Comparison of ENCODE assay signal across 9 cellular contexts in the genomic region with DNA sequence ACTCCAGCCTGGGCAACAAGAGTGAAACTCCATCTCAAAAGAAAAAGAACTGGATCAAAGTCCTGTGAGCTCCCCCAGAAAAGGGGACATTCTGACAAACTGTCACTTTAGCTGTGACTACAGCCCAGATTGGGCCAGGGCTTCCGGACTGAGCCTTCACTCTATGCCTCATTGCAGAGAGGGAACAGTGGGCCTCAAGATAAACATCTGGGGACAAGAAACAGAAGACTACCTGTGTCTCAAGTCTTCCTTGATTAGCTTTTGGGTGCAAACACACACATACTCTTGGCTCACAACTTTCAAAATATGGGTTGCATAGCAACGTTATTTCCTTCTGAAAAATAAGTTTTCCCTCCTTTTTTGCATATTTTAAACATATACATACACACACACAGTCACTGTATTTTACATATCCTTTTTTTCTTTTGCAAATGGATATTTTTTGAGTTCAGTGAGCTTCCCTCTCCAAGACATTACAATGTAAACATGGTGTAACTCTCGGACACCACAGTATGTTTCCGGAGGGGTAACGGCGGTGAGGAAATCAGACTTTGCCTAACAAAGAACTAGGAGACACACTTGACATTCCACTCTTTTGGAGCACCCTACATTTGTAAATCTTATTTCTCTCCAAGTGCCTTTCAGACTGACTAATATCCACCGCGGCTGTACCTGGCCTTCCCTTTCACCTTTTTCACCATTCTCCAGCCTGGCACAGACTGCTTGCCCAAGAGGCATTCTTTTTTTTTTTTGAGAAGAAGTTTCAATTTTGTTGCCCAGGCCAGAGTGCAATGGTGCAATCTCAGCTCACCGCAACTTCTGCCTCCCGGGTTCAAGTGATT. TPM values are rescaled to one million over a fixed set of nuclear protein-coding genes. Genes with fewer than 3 reads are reported as not detected.
DNase-seq lines count a peak whose midpoint lies in the region; ATAC-seq, FAIRE-seq and TF ChIP-seq lines count a peak whose summit lies in the region.
"Had no signal": no experiment of that assay in that cellular context is flagged by ENCODE, and none has a peak within 500 bp of the region (broad histone marks: within the 10 kb centered on the region; RNA-seq: fewer than 3 reads in every experiment).

No MANE protein-coding gene starts in this region.

- H3K9me3 Mint-ChIP-seq in mesothelial cell of epicardium: no peaks in the 10 kb centered on the region

- intact Hi-C loops in GM12878 (cut with micrococcal nuclease; ENCODE audit: unreplicated experiment) (no loop called here), posterior vena cava (cut with DNase I) (no loop called here)

- peak overlapping the region; percentile 47 for H3K27ac Mint-ChIP-seq in mesothelial cell of epicardium

- H3K4me2 ChIP-seq in GM12878 (ENCODE audit: control insufficient read depth, insufficient read depth): peak overlapping the region; percentile 99

- peaks cover 23% of the 10 kb centered on the region for H3K4me1 Mint-ChIP-seq in mesothelial cell of epicardium

- peaks cover 4% of the 10 kb centered on the region for H3K36me3 Mint-ChIP-seq in mesothelial cell of epicardium

- no peak overlapping the region for H3K9ac ChIP-seq in GM12878 (ENCODE audit: control insufficient read depth, insufficient read depth, low read length)

- H3K27me3 Mint-ChIP-seq in mesothelial cell of epicardium (ENCODE audit: low read depth): no peaks in the 10 kb centered on the region

- DNase-seq in CD1c-positive myeloid dendritic cell (ENCODE audit: extremely low spot score) (peak; percentile 69), GM12878 (ENCODE audit: low read depth, low spot score) (no peak), mesothelial cell of epicardium (ENCODE audit: low spot score in 2 of 2, unreplicated experiment in 2 of 2) (no peak), posterior vena cava (ENCODE audit: low spot score) (no peak)
- DNase-seq in activated CD4-positive, alpha-beta T cell treated with anti-CD3 and anti-CD28 coated beads for 48 hours: no peak
- DNase-seq: kidney glomerular epithelial cell had no signal

- 0% methylated on average over 10 of the region's 10 CpGs for WGBS in GM12878 (ENCODE audit: insufficient coverage, insufficient replicate concordance, low lambda C conversion rate, missing lambda C conversion rate)

- no peaks in the 10 kb centered on the region for H3K27me3 ChIP-seq in GM12878 (replicated peaks in 1 of 2; ENCODE audit: control insufficient read depth in 2 of 2, insufficient read depth in 2 of 2, low read length in 1 of 2)

- CTCF ChIA-PET in GM12878 (lab: Yijun Ruan, JAX): interaction anchor here (0.9 to 1.5 kb wide), 3 partner anchors 32 to 118 kb away, joined by 3 to 4 read pairs (median 4); no protein-coding TSS in a partner anchor

- TF ChIP-seq EP300 in GM12878 (IDR thresholded peaks at IDR 0.05; ENCODE audit: borderline replicate concordance in 1 of 2, control insufficient read depth in 1 of 2, low read depth in 2 of 2, low read length in 2 of 2): no peak

- peaks cover 79% of the 10 kb centered on the region for H3K79me2 ChIP-seq in GM12878 (ENCODE audit: control insufficient read depth, insufficient read depth, low read length)

- H3K36me3 ChIP-seq in KOPT-K1 (ENCODE audit: insufficient read depth, low read length) (peaks cover 39% of the 10 kb centered on the region), GM12878 (ENCODE audit: control insufficient read depth in 2 of 2, insufficient read depth in 2 of 2, low read length in 1 of 2) (no peaks in the 10 kb centered on the region)

- POLR2A ChIA-PET in GM12878 (lab: Charles Lee): interaction anchor here (0.6 to 1.4 kb wide), 4 partner anchors 9 to 639 kb away, joined by 3 to 10 read pairs (median 3); a partner anchor contains a TSS

- no peaks in the 10 kb centered on the region for H3K9me3 ChIP-seq in KOPT-K1 (ENCODE audit: insufficient read depth, low read length, poor library complexity, severe bottlenecking)
- no peaks in the 10 kb centered on the region for H3K9me3 ChIP-seq in GM12878 (replicated peaks; ENCODE audit: control insufficient read depth, insufficient read depth, low read length)

- TF ChIP-seq RAD21 in GM12878 (IDR thresholded peaks at IDR 0.05; ENCODE audit: insufficient read depth, low read depth, low read length): no peak

- H4K20me1 ChIP-seq in GM12878 (ENCODE audit: control insufficient read depth, insufficient read depth): peaks cover 11% of the 10 kb centered on the region

- TF ChIP-seq POLR2A in GM12878 (IDR thresholded peaks at IDR 0.05; ENCODE audit: low read depth, low read length): no peak

- SMC1A ChIA-PET in GM12878 (lab: Charles Lee; ENCODE audit: uncharacterized antibody, unreplicated experiment): interaction anchor here (0.7 to 2.5 kb wide), 3 partner anchors 31 to 72 kb away, joined by 3 to 5 read pairs (median 3); no protein-coding TSS in a partner anchor

- H3K4me1 ChIP-seq in GM12878 (ENCODE audit: control insufficient read depth, insufficient read depth, low read length): peaks cover 32% of the 10 kb centered on the region

- in situ Hi-C loops in GM12878 (cut with MboI): no loop called here

- RAD21 ChIA-PET in GM12878 (lab: Charles Lee; ENCODE audit: unreplicated experiment): interaction anchor here (1.4 kb wide), 1 partner anchor 142 kb away, joined by 3 read pairs; no protein-coding TSS in a partner anchor

- BruUV-seq in GM12878 (replicated peaks; lab: Mats Ljungman, UMichigan): TSS peak; percentile 56

- H3K27ac ChIP-seq in KOPT-K1 (ENCODE audit: low read depth, low read length, poor library complexity, severe bottlenecking): peak overlapping the region; percentile 10
- H3K27ac ChIP-seq in GM12878 (ENCODE audit: control insufficient read depth, insufficient read depth): no peak overlapping the region; the same call in 1 of the 2 replicates

- H2AFZ ChIP-seq in GM12878 (ENCODE audit: control insufficient read depth, low read depth, low read length): no peak overlapping the region

- FAIRE-seq in GM12878 (lab: Jason Lieb, UNC): no peak

- peak overlapping the region; percentile 92 for H3K4me3 ChIP-seq in GM12878

- no peak for ATAC-seq in GM12878
- no peak for ATAC-seq in GM21447 (IDR thresholded peaks at IDR 0.05; ENCODE audit: unreplicated experiment)
- no peak for ATAC-seq in HG03565 (IDR thresholded peaks at IDR 0.05; ENCODE audit: unreplicated experiment)

- no peak for TF ChIP-seq CTCF in GM12878 (IDR thresholded peaks at IDR 0.05 in 2 of 3, conservative IDR thresholded peaks at IDR 0.05 in 1 of 3; ENCODE audit: control insufficient read depth in 2 of 3, extremely low read depth in 1 of 3, insufficient read depth in 1 of 3, low read depth in 3 of 3, low read length in 3 of 3)
- TF ChIP-seq CTCF in mesothelial cell of epicardium (IDR thresholded peaks at IDR 0.05; ENCODE audit: unreplicated experiment): no peak

- H3K4me3 Mint-ChIP-seq in mesothelial cell of epicardium: peak overlapping the region; percentile 11

TF ChIP-seq in GM12878, 131 proteins besides CTCF, POLR2A, EP300 and RAD21:
- TF ChIP-seq NBN (IDR thresholded peaks at IDR 0.05) (no peak), SMC3 (IDR thresholded peaks at IDR 0.05; ENCODE audit: borderline replicate concordance, low read length) (no peak)
- TF ChIP-seq, protein P1, sequence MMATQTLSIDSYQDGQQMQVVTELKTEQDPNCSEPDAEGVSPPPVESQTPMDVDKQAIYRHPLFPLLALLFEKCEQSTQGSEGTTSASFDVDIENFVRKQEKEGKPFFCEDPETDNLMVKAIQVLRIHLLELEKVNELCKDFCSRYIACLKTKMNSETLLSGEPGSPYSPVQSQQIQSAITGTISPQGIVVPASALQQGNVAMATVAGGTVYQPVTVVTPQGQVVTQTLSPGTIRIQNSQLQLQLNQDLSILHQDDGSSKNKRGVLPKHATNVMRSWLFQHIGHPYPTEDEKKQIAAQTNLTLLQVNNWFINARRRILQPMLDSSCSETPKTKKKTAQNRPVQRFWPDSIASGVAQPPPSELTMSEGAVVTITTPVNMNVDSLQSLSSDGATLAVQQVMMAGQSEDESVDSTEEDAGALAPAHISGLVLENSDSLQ (IDR thresholded peaks at IDR 0.05): peak; percentile 25; the same call in 1 of the 2 replicates

RNA-seq across cellular contexts. Expression of a gene that starts 3.5 kb away (rescaled TPM):
- 106 and 122 TPM in 2 replicates for total RNA-seq in GM12878 (2013; cell fraction: nucleolus; rRNA removed)
- total RNA-seq in GM12878 (2014; rRNA removed): 331 and 385 TPM in 2 replicates
- 128 and 136 TPM in 2 replicates for total RNA-seq in GM12878 (2014; rRNA removed; fragmentation: Illumina TruSeq; extraction: Trizol)
- 331 and 349 TPM in 2 replicates for total RNA-seq in GM12878 (2021)
- polyA plus RNA-seq in GM12878 (2011; ENCODE audit: low read depth): 70.6 TPM
- polyA plus RNA-seq in GM12878 (2011; rRNA removed): 37.2 and 113 TPM in 2 replicates
- polyA plus RNA-seq in GM12878 (2011; cell fraction: cytosol; rRNA removed): 108 and 112 TPM in 2 replicates
- polyA plus RNA-seq in GM12878 (2011; cell fraction: nucleus; rRNA removed): 176 and 234 TPM in 2 replicates
- polyA plus RNA-seq in GM12878 (2012): 182 and 245 TPM in 2 replicates
- polyA plus RNA-seq in GM12878 (2014; fragmentation: Illumina TruSeq; extraction: Trizol): 49.7 and 140 TPM in 2 replicates
- 10 to 100 TPM; 56.4 to 98.3 TPM for polyA plus RNA-seq in GM12878 (2014; fragmentation: Nextera tagmentation; extraction: Ambion mirVana)
- polyA plus RNA-seq in GM12878 (2014; rRNA removed): 238 and 298 TPM in 2 replicates
- 100 to 1,000 TPM; 147 to 156 TPM for polyA plus RNA-seq in GM12878 (2016; fragmentation: Nextera tagmentation; extraction: Ambion mirVana)
- 84.9 and 143 TPM in 2 replicates for polyA minus RNA-seq in GM12878 (2011; rRNA and poly(A)+ RNA removed)
- polyA minus RNA-seq in GM12878 (2011; cell fraction: cytosol; rRNA and poly(A)+ RNA removed): 96.5 and 97.3 TPM in 2 replicates
- polyA minus RNA-seq in GM12878 (2011; cell fraction: nucleus; rRNA and poly(A)+ RNA removed): 44.6 and 71.2 TPM in 2 replicates
- total RNA-seq in mesothelial cell of epicardium: 181 to 185 TPM (median 181 TPM) in 3 replicates
- 100 to 1,000 TPM; 123 to 125 TPM for total RNA-seq in posterior vena cava
